In the genomic region with DNA sequence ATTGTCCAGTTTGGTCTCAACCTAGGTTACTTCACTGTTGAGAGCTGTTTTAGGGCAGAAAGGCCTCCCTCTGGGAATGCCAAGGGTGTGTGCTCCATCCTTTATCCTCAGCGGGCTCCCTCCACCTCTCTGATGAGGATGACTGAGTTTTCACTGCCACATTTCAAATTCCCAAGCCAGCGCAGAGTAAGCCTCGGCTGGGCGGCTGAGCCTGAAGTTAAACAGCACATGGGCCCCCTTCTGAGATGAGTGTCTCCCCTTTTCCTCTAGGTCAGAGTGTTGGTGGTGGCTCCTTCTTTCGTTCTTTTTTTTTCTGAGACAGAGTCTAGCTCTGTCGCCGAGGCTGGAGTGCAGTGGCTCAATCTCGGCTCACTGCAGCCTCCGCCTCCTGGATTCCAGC, we compare ENCODE assay signal across 26 cellular contexts. TPM values are rescaled to one million over a fixed set of nuclear protein-coding genes. Genes with fewer than 3 reads are reported as not detected.
A peak's percentile ranks its signal among the peaks of the same experiment; 100 is the strongest.
DNase-seq lines count a peak whose midpoint lies in the region; ATAC-seq, FAIRE-seq and TF ChIP-seq lines count a peak whose summit lies in the region.
"Had no signal": no experiment of that assay in that cellular context is flagged by ENCODE, and none has a peak within 500 bp of the region (broad histone marks: within the 10 kb centered on the region; RNA-seq: fewer than 3 reads in every experiment).

No MANE protein-coding gene starts in this region.

- TF ChIP-seq CTCF in HCT116 (IDR thresholded peaks at IDR 0.05 in 2 of 3, conservative IDR thresholded peaks at IDR 0.05 in 1 of 3; ENCODE audit: borderline replicate concordance in 1 of 3, insufficient read depth in 1 of 3, low read depth in 2 of 3, low read length in 2 of 3): no peak
- TF ChIP-seq CTCF in kidney (IDR thresholded peaks at IDR 0.05; ENCODE audit: borderline replicate concordance, extremely low read depth, insufficient read depth): no peak
- TF ChIP-seq CTCF in A673 (conservative IDR thresholded peaks at IDR 0.05; ENCODE audit: low read depth, low read length): no peak

- intact Hi-C loops in HCT116 (cut with micrococcal nuclease) (no loop called here), kidney (cut with DNase I) (no loop called here), A673 (cut with micrococcal nuclease; ENCODE audit: unreplicated experiment) (no loop called here)

- no peak for FAIRE-seq in kidney (lab: Jason Lieb, UNC)
- FAIRE-seq: A549, GM12878, GM12892, GM18507 had no signal

- ATAC-seq in HCT116 (no peak), GM18858 (IDR thresholded peaks at IDR 0.05; ENCODE audit: unreplicated experiment) (no peak)
- ATAC-seq: A549, GM12878 had no signal

- H3K36me3 ChIP-seq in HCT116 (ENCODE audit: control insufficient read depth in 1 of 2, insufficient read depth in 2 of 2, low read length in 2 of 2) (no peaks in the 10 kb centered on the region), kidney (ENCODE audit: control insufficient read depth in 1 of 2, insufficient read depth in 2 of 2, low read length in 2 of 2) (no peaks in the 10 kb centered on the region), A673 (ENCODE audit: insufficient read depth, low read length, poor library complexity, severe bottlenecking) (no peaks in the 10 kb centered on the region)
- H3K36me3 ChIP-seq: BE2C, BLaER1 had no signal

- H3K9me2 ChIP-seq in HCT116 (ENCODE audit: insufficient read depth): no peaks in the 10 kb centered on the region

- no peak for DNase-seq in HCT116 (ENCODE audit: low read depth, low spot score)
- peak; percentile 33 for DNase-seq in kidney
- DNase-seq in mesenteric fat pad (ENCODE audit: low spot score): peak; percentile 60
- no peak for DNase-seq in A673 (ENCODE audit: low spot score)
- DNase-seq in Kasumi-1 (lab: John Stamatoyannopoulos, UW): no peak
- DNase-seq: ACHN; BE2C; C1 segment of cervical spinal cord; CD4-positive, alpha-beta memory T cell; CD4-positive, CD25-positive, alpha-beta regulatory T cell; CD8-positive, alpha-beta memory T cell; COR-L47; DMS 273 treated with DMSO at 0.1 percent for 48 hours; DMS153; DMS53; DMS79; DND-41; EL; GDM1 had no signal

- peak overlapping the region; percentile 14; the same call in 1 of the 2 replicates for H3K4me2 ChIP-seq in HCT116 (ENCODE audit: low read length)
- H3K4me2 ChIP-seq: A549, BLaER1 had no signal

- H3K9me3 ChIP-seq in HCT116 (ENCODE audit: control insufficient read depth in 1 of 2, insufficient read depth in 1 of 2, low read depth in 1 of 2, low read length in 2 of 2) (no peaks in the 10 kb centered on the region), kidney (ENCODE audit: control insufficient read depth in 1 of 2, low read length in 2 of 2) (no peaks in the 10 kb centered on the region), A673 (ENCODE audit: low read depth, low read length, poor library complexity, severe bottlenecking) (no peaks in the 10 kb centered on the region)
- H3K9me3 ChIP-seq: A549, BE2C, BLaER1 had no signal

- no peak overlapping the region for H3K27ac ChIP-seq in HCT116 (ENCODE audit: low read depth, low read length)
- H3K27ac ChIP-seq in kidney (ENCODE audit: low read depth in 2 of 2, low read length in 2 of 2): no peak overlapping the region
- H3K27ac ChIP-seq in A673 (ENCODE audit: low read depth, low read length, poor library complexity, severe bottlenecking): no peak overlapping the region
- H3K27ac ChIP-seq: 22Rv1, A549, BLaER1 had no signal

- H2AFZ ChIP-seq in HCT116 (ENCODE audit: low read depth, low read length, poor library complexity, severe bottlenecking): no peak overlapping the region

- POLR2A ChIA-PET in HCT116 (lab: Charles Lee): no interaction called here
- POLR2A ChIA-PET in A673 (lab: Charles Lee; ENCODE audit: low non-redundant PET): no interaction called here

- H3K9ac ChIP-seq in HCT116 (ENCODE audit: low read length): no peak overlapping the region
- H3K9ac ChIP-seq in kidney (ENCODE audit: low read length in 2 of 2): no peak overlapping the region
- H3K9ac ChIP-seq: BLaER1 had no signal

- no peaks in the 10 kb centered on the region for H4K20me1 ChIP-seq in HCT116 (ENCODE audit: insufficient read depth)
- H4K20me1 ChIP-seq: BLaER1 had no signal

- TF ChIP-seq POLR2A in HCT116 (IDR thresholded peaks at IDR 0.05; ENCODE audit: borderline replicate concordance, extremely low read depth, insufficient read depth, insufficient read length): no peak

- H3K4me3 ChIP-seq in HCT116 (replicated peaks in 1 of 2; ENCODE audit: low read depth in 1 of 2, low read length in 2 of 2): no peak overlapping the region
- no peak overlapping the region for H3K4me3 ChIP-seq in kidney (ENCODE audit: low read length in 2 of 2)
- no peak overlapping the region for H3K4me3 ChIP-seq in A673 (ENCODE audit: low read depth, low read length, poor library complexity, severe bottlenecking)
- H3K4me3 ChIP-seq: A549, BLaER1, GM12878 had no signal

- no peaks in the 10 kb centered on the region for H3K79me2 ChIP-seq in HCT116 (ENCODE audit: insufficient read depth, low read length)

- H3K27me3 ChIP-seq in HCT116 (ENCODE audit: insufficient read depth, low read length) (no peaks in the 10 kb centered on the region), A673 (replicated peaks; ENCODE audit: insufficient read depth, low read depth, low read length, poor library complexity) (no peaks in the 10 kb centered on the region)
- H3K27me3 ChIP-seq: BE2C, BLaER1 had no signal

- BruUV-seq in HCT116 (replicated peaks; lab: Mats Ljungman, UMichigan) (no TSS peak), A673 (replicated peaks; lab: Mats Ljungman, UMichigan) (no TSS peak)

- H3K4me1 ChIP-seq in HCT116 (ENCODE audit: control insufficient read depth in 1 of 2, insufficient read depth in 2 of 2, low read length in 2 of 2) (peaks cover 0 to 28% of the 10 kb centered on the region in 2 experiments; a peak in 3 of 4 replicates), kidney (ENCODE audit: control insufficient read depth in 1 of 2, insufficient read depth in 1 of 2, low read depth in 1 of 2, low read length in 2 of 2) (peaks cover 0 to 2% of the 10 kb centered on the region in 2 donors), A673 (ENCODE audit: insufficient read depth, low read length, poor library complexity, severe bottlenecking) (no peaks in the 10 kb centered on the region)
- H3K4me1 ChIP-seq: BE2C had no signal

- TF ChIP-seq RAD21 in HCT116 (IDR thresholded peaks at IDR 0.05; ENCODE audit: low read depth): no peak

- CTCF ChIA-PET in HCT116 (lab: Charles Lee): no interaction called here
- CTCF ChIA-PET in A673 (lab: Charles Lee): no interaction called here

- RAD21 ChIA-PET in HCT116 (lab: Charles Lee; ENCODE audit: low non-redundant PET in 1 of 2, low total read pairs in 2 of 2, uncharacterized antibody in 2 of 2, unreplicated experiment in 2 of 2): no interaction called here

TF ChIP-seq in HCT116, 20 proteins besides CTCF, POLR2A, EP300 and RAD21 (continues in another document):
- TF ChIP-seq, protein P1, sequence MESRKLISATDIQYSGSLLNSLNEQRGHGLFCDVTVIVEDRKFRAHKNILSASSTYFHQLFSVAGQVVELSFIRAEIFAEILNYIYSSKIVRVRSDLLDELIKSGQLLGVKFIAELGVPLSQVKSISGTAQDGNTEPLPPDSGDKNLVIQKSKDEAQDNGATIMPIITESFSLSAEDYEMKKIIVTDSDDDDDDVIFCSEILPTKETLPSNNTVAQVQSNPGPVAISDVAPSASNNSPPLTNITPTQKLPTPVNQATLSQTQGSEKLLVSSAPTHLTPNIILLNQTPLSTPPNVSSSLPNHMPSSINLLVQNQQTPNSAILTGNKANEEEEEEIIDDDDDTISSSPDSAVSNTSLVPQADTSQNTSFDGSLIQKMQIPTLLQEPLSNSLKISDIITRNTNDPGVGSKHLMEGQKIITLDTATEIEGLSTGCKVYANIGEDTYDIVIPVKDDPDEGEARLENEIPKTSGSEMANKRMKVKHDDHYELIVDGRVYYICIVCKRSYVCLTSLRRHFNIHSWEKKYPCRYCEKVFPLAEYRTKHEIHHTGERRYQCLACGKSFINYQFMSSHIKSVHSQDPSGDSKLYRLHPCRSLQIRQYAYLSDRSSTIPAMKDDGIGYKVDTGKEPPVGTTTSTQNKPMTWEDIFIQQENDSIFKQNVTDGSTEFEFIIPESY (IDR thresholded peaks at IDR 0.05; ENCODE audit: extremely low read depth, insufficient replicate concordance, low read length): no peak
- TF ChIP-seq JUND (IDR thresholded peaks at IDR 0.05): no peak
- TF ChIP-seq, protein P2, sequence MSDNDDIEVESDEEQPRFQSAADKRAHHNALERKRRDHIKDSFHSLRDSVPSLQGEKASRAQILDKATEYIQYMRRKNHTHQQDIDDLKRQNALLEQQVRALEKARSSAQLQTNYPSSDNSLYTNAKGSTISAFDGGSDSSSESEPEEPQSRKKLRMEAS (IDR thresholded peaks at IDR 0.05): no peak
- TF ChIP-seq EGR1 (IDR thresholded peaks at IDR 0.05; ENCODE audit: low read depth): no peak
- no peak for TF ChIP-seq SRF (IDR thresholded peaks at IDR 0.05; ENCODE audit: low read depth)
- no peak for TF ChIP-seq EZH2phosphoT487 (IDR thresholded peaks at IDR 0.05; ENCODE audit: borderline replicate concordance)
- no peak for TF ChIP-seq ZNF274 (IDR thresholded peaks at IDR 0.05; ENCODE audit: low read depth, low read length)
- no peak for TF ChIP-seq CEBPB (IDR thresholded peaks at IDR 0.05; ENCODE audit: low read depth)
- TF ChIP-seq YY1 (IDR thresholded peaks at IDR 0.05; ENCODE audit: extremely low read depth, insufficient replicate concordance, low read depth, low read length): no peak
- no peak for TF ChIP-seq ELF1 (IDR thresholded peaks at IDR 0.05; ENCODE audit: borderline replicate concordance, low read depth)
- TF ChIP-seq ZFX (IDR thresholded peaks at IDR 0.05): no peak

RNA-seq across cellular contexts. Expression of a gene that starts 5.5 kb away (rescaled TPM):
- 117 TPM for total RNA-seq in HCT116 (2021; ENCODE audit: unreplicated experiment)
- 24.1 and 29.7 TPM in 2 replicates for polyA plus RNA-seq in HCT116 (2012)
- total RNA-seq in kidney: 37.9 TPM
- 129 TPM for polyA plus RNA-seq in kidney (ENCODE audit: insufficient read depth, low read depth, low replicate concordance)
- 39.2 TPM for total RNA-seq in mesenteric fat pad
- 61.4 and 65.8 TPM in 2 replicates for total RNA-seq in A673 (2021)

RNA-seq across cellular contexts. Expression of a gene that starts 24.7 kb away (rescaled TPM):
- 1.7 TPM for total RNA-seq in HCT116 (2021; ENCODE audit: unreplicated experiment)
- polyA plus RNA-seq in HCT116 (2012): 0.40 and 0.61 TPM in 2 replicates
- 1.7 TPM for total RNA-seq in kidney
- polyA plus RNA-seq in kidney (ENCODE audit: insufficient read depth, low read depth, low replicate concordance): 0.47 TPM
- 0.19 TPM for total RNA-seq in mesenteric fat pad
- 0.21 and 1.4 TPM in 2 replicates for total RNA-seq in A673 (2021)
- total RNA-seq: CD4-positive, CD25-positive, alpha-beta regulatory T cell; GM12878 had no signal

Comparison
In these comparisons a context has a peak if more than half of its experiments do, and no peak if none do; other contexts are left out.
1. DNase-seq: peak in kidney (single experiment) and mesenteric fat pad (single experiment); none in HCT116 (single experiment), A673 (single experiment) and Kasumi-1 (0 of 2).